1 cellular context compared by ENCODE assay signal in the genomic region with DNA sequence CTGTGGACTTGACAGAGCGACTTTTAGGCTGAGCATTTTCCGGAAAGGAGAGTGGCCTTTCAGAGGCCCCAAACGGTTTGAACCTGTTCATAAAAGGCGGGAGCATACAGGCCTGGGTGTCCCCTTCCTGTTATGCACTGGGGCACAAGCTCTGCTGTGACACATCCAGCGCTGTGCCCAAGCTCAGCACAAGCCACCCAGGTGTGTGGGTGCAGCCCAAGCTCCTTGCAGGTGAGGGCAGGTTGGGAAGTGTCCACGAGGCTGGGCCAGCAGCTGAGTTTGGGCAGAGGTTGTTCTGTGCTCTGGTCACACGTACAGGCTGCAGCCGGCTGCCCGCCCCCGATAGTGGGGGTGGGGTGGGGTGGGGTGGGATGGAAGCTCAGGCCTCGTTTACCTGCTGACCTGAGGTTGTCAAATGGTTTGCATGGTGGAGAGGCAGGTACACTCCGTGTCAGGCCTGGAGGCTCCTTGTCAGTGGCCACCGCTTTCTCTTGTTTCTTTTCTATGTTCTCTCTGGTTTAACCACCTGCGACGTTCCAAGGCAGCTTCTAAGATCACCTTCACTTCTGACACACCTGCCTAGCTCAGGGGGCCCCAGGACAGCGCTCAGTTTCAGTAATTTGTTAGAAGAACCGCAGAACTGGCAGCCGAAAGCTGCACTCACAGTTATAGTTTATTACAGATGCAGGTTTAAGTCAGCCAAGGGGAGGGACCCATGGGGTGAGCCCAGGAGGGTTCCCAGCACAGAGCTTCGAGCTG.
TF ChIP-seq lines count a peak whose summit lies in the region.

No MANE protein-coding gene starts in this region.

TF ChIP-seq in GM23338, 12 proteins besides CTCF, POLR2A, EP300 and RAD21 (continued from another document):
- TF ChIP-seq, protein P1, sequence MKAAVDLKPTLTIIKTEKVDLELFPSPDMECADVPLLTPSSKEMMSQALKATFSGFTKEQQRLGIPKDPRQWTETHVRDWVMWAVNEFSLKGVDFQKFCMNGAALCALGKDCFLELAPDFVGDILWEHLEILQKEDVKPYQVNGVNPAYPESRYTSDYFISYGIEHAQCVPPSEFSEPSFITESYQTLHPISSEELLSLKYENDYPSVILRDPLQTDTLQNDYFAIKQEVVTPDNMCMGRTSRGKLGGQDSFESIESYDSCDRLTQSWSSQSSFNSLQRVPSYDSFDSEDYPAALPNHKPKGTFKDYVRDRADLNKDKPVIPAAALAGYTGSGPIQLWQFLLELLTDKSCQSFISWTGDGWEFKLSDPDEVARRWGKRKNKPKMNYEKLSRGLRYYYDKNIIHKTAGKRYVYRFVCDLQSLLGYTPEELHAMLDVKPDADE (IDR thresholded peaks at IDR 0.05): no peak
- TF ChIP-seq STAT1 (IDR thresholded peaks at IDR 0.05; ENCODE audit: unreplicated experiment) (no peak), POLR2AphosphoS5 (IDR thresholded peaks at IDR 0.05; ENCODE audit: low read depth) (no peak), CREB1 (CRISPR knock-in tag; IDR thresholded peaks at IDR 0.05; ENCODE audit: low read depth) (no peak), NANOG (IDR thresholded peaks at IDR 0.05; ENCODE audit: borderline replicate concordance) (no peak), ZNF331 (CRISPR knock-in tag; IDR thresholded peaks at IDR 0.05; ENCODE audit: low read depth) (no peak), JUNB (IDR thresholded peaks at IDR 0.05; ENCODE audit: unreplicated experiment) (no peak), ZNF114 (CRISPR knock-in tag; IDR thresholded peaks at IDR 0.05) (no peak), EZH2 (IDR thresholded peaks at IDR 0.05; ENCODE audit: low read depth, unreplicated experiment) (no peak), EZH2phosphoT487 (IDR thresholded peaks at IDR 0.05; ENCODE audit: unreplicated experiment) (no peak)
- TF ChIP-seq, protein P2, sequence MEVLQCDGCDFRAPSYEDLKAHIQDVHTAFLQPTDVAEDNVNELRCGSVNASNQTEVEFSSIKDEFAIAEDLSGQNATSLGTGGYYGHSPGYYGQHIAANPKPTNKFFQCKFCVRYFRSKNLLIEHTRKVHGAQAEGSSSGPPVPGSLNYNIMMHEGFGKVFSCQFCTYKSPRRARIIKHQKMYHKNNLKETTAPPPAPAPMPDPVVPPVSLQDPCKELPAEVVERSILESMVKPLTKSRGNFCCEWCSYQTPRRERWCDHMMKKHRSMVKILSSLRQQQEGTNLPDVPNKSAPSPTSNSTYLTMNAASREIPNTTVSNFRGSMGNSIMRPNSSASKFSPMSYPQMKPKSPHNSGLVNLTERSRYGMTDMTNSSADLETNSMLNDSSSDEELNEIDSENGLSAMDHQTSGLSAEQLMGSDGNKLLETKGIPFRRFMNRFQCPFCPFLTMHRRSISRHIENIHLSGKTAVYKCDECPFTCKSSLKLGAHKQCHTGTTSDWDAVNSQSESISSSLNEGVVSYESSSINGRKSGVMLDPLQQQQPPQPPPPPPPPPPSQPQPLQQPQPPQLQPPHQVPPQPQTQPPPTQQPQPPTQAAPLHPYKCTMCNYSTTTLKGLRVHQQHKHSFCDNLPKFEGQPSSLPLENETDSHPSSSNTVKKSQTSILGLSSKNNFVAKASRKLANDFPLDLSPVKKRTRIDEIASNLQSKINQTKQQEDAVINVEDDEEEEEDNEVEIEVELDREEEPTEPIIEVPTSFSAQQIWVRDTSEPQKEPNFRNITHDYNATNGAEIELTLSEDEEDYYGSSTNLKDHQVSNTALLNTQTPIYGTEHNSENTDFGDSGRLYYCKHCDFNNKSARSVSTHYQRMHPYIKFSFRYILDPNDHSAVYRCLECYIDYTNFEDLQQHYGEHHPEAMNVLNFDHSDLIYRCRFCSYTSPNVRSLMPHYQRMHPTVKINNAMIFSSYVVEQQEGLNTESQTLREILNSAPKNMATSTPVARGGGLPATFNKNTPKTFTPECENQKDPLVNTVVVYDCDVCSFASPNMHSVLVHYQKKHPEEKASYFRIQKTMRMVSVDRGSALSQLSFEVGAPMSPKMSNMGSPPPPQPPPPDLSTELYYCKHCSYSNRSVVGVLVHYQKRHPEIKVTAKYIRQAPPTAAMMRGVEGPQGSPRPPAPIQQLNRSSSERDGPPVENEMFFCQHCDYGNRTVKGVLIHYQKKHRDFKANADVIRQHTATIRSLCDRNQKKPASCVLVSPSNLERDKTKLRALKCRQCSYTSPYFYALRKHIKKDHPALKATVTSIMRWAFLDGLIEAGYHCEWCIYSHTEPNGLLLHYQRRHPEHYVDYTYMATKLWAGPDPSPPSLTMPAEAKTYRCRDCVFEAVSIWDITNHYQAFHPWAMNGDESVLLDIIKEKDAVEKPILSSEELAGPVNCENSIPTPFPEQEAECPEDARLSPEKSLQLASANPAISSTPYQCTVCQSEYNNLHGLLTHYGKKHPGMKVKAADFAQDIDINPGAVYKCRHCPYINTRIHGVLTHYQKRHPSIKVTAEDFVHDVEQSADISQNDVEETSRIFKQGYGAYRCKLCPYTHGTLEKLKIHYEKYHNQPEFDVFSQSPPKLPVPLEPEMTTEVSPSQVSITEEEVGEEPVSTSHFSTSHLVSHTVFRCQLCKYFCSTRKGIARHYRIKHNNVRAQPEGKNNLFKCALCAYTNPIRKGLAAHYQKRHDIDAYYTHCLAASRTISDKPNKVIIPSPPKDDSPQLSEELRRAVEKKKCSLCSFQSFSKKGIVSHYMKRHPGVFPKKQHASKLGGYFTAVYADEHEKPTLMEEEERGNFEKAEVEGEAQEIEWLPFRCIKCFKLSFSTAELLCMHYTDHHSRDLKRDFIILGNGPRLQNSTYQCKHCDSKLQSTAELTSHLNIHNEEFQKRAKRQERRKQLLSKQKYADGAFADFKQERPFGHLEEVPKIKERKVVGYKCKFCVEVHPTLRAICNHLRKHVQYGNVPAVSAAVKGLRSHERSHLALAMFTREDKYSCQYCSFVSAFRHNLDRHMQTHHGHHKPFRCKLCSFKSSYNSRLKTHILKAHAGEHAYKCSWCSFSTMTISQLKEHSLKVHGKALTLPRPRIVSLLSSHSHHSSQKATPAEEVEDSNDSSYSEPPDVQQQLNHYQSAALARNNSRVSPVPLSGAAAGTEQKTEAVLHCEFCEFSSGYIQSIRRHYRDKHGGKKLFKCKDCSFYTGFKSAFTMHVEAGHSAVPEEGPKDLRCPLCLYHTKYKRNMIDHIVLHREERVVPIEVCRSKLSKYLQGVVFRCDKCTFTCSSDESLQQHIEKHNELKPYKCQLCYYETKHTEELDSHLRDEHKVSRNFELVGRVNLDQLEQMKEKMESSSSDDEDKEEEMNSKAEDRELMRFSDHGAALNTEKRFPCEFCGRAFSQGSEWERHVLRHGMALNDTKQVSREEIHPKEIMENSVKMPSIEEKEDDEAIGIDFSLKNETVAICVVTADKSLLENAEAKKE (CRISPR knock-in tag; IDR thresholded peaks at IDR 0.05): no peak
TF ChIP-seq in GM23338: peak in this region for 0.
